8 cellular contexts compared by ENCODE assay signal in genomic region chr19:58577581-58578429, GRCh38. TPM values are rescaled to one million over a fixed set of nuclear protein-coding genes. Genes with fewer than 3 reads are reported as not detected.
DNase-seq lines count a peak whose midpoint lies in the region; ATAC-seq and TF ChIP-seq lines count a peak whose summit lies in the region.
"Had no signal": no experiment of that assay in that cellular context is flagged by ENCODE, and none has a peak within 500 bp of the region (broad histone marks: within the 10 kb centered on the region; RNA-seq: fewer than 3 reads in every experiment).

No MANE protein-coding gene starts in this region.

- intact Hi-C loops in activated CD8-positive, alpha-beta T cell treated with anti-CD3 and anti-CD28 coated beads for 36 hours (cut with micrococcal nuclease): no loop called here

- TF ChIP-seq CTCF in DOHH2 (IDR thresholded peaks at IDR 0.05; ENCODE audit: low read depth, low read length, poor library complexity, severe bottlenecking): no peak
- TF ChIP-seq CTCF in activated CD8-positive, alpha-beta T cell treated with anti-CD3 and anti-CD28 coated beads for 36 hours (IDR thresholded peaks at IDR 0.05): no peak

- no peak overlapping the region for H3K4me3 ChIP-seq in DOHH2 (ENCODE audit: low read length)

- no peak for ATAC-seq in activated CD8-positive, alpha-beta T cell treated with anti-CD3 and anti-CD28 coated beads for 36 hours
- no peak for ATAC-seq in naive thymus-derived CD8-positive, alpha-beta T cell
- ATAC-seq in GM18505 (IDR thresholded peaks at IDR 0.05; ENCODE audit: unreplicated experiment): no peak

- H3K9me2 ChIP-seq in DOHH2 (replicated peaks; ENCODE audit: control insufficient read depth, low read length): no peaks in the 10 kb centered on the region

- peaks cover 13% of the 10 kb centered on the region for H3K36me3 Mint-ChIP-seq in activated CD8-positive, alpha-beta T cell treated with anti-CD3 and anti-CD28 coated beads for 36 hours (ENCODE audit: low read depth)
- peaks cover 5 to 10% (median 5%) of the 10 kb centered on the region in 3 donors for H3K36me3 Mint-ChIP-seq in naive thymus-derived CD8-positive, alpha-beta T cell

- no peaks in the 10 kb centered on the region for H3K9me3 ChIP-seq in DOHH2 (ENCODE audit: control insufficient read depth, insufficient read depth, low read length)

- CTCF ChIA-PET in activated CD8-positive, alpha-beta T cell treated with anti-CD3 and anti-CD28 coated beads for 36 hours (lab: Charles Lee): interaction anchor here (0.8 to 7.8 kb wide), 5 partner anchors 58 to 359 kb away, joined by 3 to 131 read pairs (median 4); partner anchors contain the start of gene ZBTB45

- no peaks in the 10 kb centered on the region for H3K27me3 ChIP-seq in DOHH2 (ENCODE audit: control insufficient read depth, low read length)

- no peak for TF ChIP-seq POLR2A in GM18505 (IDR thresholded peaks at IDR 0.05; ENCODE audit: borderline replicate concordance, extremely low read depth, insufficient read depth, insufficient read length)

- peak overlapping the region; percentile 33 for H3K4me3 Mint-ChIP-seq in activated CD8-positive, alpha-beta T cell treated with anti-CD3 and anti-CD28 coated beads for 36 hours
- H3K4me3 Mint-ChIP-seq in naive thymus-derived CD8-positive, alpha-beta T cell: peak overlapping the region in 1 of 10 donors; percentile 54

- DNase-seq in activated CD8-positive, alpha-beta T cell treated with anti-CD3 and anti-CD28 coated beads for 36 hours: no peak
- DNase-seq in naive thymus-derived CD8-positive, alpha-beta T cell: peak in 2 of 10 donors; percentile 15 to 42
- no peak for DNase-seq in caudate nucleus (lab: John Stamatoyannopoulos, UW)
- no peak for DNase-seq in GOT3 (lab: John Stamatoyannopoulos, UW)
- DNase-seq: DMS153, SHP77 treated with DMSO at 0.1 percent for 48 hours had no signal

- POLR2A ChIA-PET in activated CD8-positive, alpha-beta T cell treated with anti-CD3 and anti-CD28 coated beads for 36 hours (lab: Charles Lee): interaction anchor here (0.6 to 2.4 kb wide), 4 partner anchors 15 to 34 kb away, joined by 3 to 17 read pairs (median 6); partner anchors contain the start of genes CHMP2A and TRIM28
- POLR2A ChIA-PET in naive thymus-derived CD8-positive, alpha-beta T cell (lab: Charles Lee): interaction anchor here (1.3 to 5.6 kb wide), 3 partner anchors 23 to 58 kb away, joined by 3 to 73 read pairs (median 7); partner anchors contain the start of genes CHMP2A, TRIM28 and ZBTB45

- H3K36me3 ChIP-seq in DOHH2 (ENCODE audit: control insufficient read depth, low read length): peaks cover 10% of the 10 kb centered on the region

- H3K79me2 ChIP-seq in DOHH2 (ENCODE audit: control insufficient read depth, low read length): peaks cover 42% of the 10 kb centered on the region

- no peaks in the 10 kb centered on the region for H4K20me1 ChIP-seq in DOHH2 (ENCODE audit: control insufficient read depth, insufficient read depth, low read depth, low read length)

- H3K27ac Mint-ChIP-seq in activated CD8-positive, alpha-beta T cell treated with anti-CD3 and anti-CD28 coated beads for 36 hours: peak overlapping the region; percentile 74
- H3K27ac Mint-ChIP-seq in naive thymus-derived CD8-positive, alpha-beta T cell: peak overlapping the region in 8 of 10 donors; percentile 32 to 100 (median 66)

- H3K27ac ChIP-seq in DOHH2 (ENCODE audit: low read depth, low read length) (no peak overlapping the region), caudate nucleus (ENCODE audit: low read depth, low read length) (no peak overlapping the region)

- no peaks in the 10 kb centered on the region for H3K27me3 Mint-ChIP-seq in activated CD8-positive, alpha-beta T cell treated with anti-CD3 and anti-CD28 coated beads for 36 hours
- peaks cover 0 to 5% (median 0%) of the 10 kb centered on the region in 5 donors for H3K27me3 Mint-ChIP-seq in naive thymus-derived CD8-positive, alpha-beta T cell

- peak overlapping the region; percentile 36; the same call in 1 of the 2 replicates for H3K4me2 ChIP-seq in DOHH2 (ENCODE audit: low read length)

- H3K9me3 Mint-ChIP-seq in activated CD8-positive, alpha-beta T cell treated with anti-CD3 and anti-CD28 coated beads for 36 hours: no peaks in the 10 kb centered on the region
- no peaks in the 10 kb centered on the region for H3K9me3 Mint-ChIP-seq in naive thymus-derived CD8-positive, alpha-beta T cell

- H3F3A ChIP-seq in DOHH2 (ENCODE audit: control insufficient read depth, insufficient read depth): peaks cover 14% of the 10 kb centered on the region

- H3K4me1 ChIP-seq in DOHH2 (ENCODE audit: control insufficient read depth, low read length): peaks cover 39% of the 10 kb centered on the region

- H3K4me1 Mint-ChIP-seq in activated CD8-positive, alpha-beta T cell treated with anti-CD3 and anti-CD28 coated beads for 36 hours (ENCODE audit: low read depth): peaks cover 49% of the 10 kb centered on the region
- H3K4me1 Mint-ChIP-seq in naive thymus-derived CD8-positive, alpha-beta T cell: peaks cover 26 to 55% (median 44%) of the 10 kb centered on the region in 4 donors

RNA-seq across cellular contexts. Expression of gene MZF1, which starts 4.7 kb away (rescaled TPM):
- total RNA-seq in activated CD8-positive, alpha-beta T cell treated with anti-CD3 and anti-CD28 coated beads for 36 hours: 10 to 100 TPM; 12.1 to 13.4 TPM
- 10 to 100 TPM; 49.1 to 53.2 TPM for total RNA-seq in naive thymus-derived CD8-positive, alpha-beta T cell
- polyA plus RNA-seq in naive thymus-derived CD8-positive, alpha-beta T cell: 10 to 100 TPM in 2 of 3 donors, 1 to 10 TPM in 1; 9.1 to 12.7 (median 11.7) TPM

RNA-seq across cellular contexts. Expression of gene UBE2M, which starts 19.4 kb away (rescaled TPM):
- 100 to 1,000 TPM; 107 to 114 TPM for total RNA-seq in activated CD8-positive, alpha-beta T cell treated with anti-CD3 and anti-CD28 coated beads for 36 hours
- 10 to 100 TPM; 48.5 to 51.2 TPM for total RNA-seq in naive thymus-derived CD8-positive, alpha-beta T cell
- 10 to 100 TPM; 10.4 to 20.5 (median 18.0) TPM for polyA plus RNA-seq in naive thymus-derived CD8-positive, alpha-beta T cell

RNA-seq across cellular contexts. Expression of gene CHMP2A, which starts 22.9 kb away (rescaled TPM):
- 10 to 100 TPM; 88.3 to 90.0 TPM for total RNA-seq in activated CD8-positive, alpha-beta T cell treated with anti-CD3 and anti-CD28 coated beads for 36 hours
- 10 to 100 TPM; 59.2 to 60.0 TPM for total RNA-seq in naive thymus-derived CD8-positive, alpha-beta T cell
- 100 to 1,000 TPM; 135 to 154 (median 144) TPM for polyA plus RNA-seq in naive thymus-derived CD8-positive, alpha-beta T cell

RNA-seq across cellular contexts. Expression of gene TRIM28, which starts 33.9 kb away (rescaled TPM):
- total RNA-seq in activated CD8-positive, alpha-beta T cell treated with anti-CD3 and anti-CD28 coated beads for 36 hours: 100 to 1,000 TPM; 527 to 550 TPM
- total RNA-seq in naive thymus-derived CD8-positive, alpha-beta T cell: 100 to 1,000 TPM; 429 to 434 TPM
- polyA plus RNA-seq in naive thymus-derived CD8-positive, alpha-beta T cell: 100 to 1,000 TPM in 1 of 3 donors, 10 to 100 TPM in 2; 55.7 to 114 (median 62.7) TPM

RNA-seq across cellular contexts. Expression of gene ZBTB45, which starts 58.2 kb away (rescaled TPM):
- 1 to 10 TPM; 7.4 to 7.9 TPM for total RNA-seq in activated CD8-positive, alpha-beta T cell treated with anti-CD3 and anti-CD28 coated beads for 36 hours
- 10 to 100 TPM; 21.3 to 23.0 TPM for total RNA-seq in naive thymus-derived CD8-positive, alpha-beta T cell
- polyA plus RNA-seq in naive thymus-derived CD8-positive, alpha-beta T cell: 1 to 10 TPM; 2.8 to 5.3 (median 3.5) TPM
